21 cellular contexts compared by ENCODE assay signal in the genomic region with DNA sequence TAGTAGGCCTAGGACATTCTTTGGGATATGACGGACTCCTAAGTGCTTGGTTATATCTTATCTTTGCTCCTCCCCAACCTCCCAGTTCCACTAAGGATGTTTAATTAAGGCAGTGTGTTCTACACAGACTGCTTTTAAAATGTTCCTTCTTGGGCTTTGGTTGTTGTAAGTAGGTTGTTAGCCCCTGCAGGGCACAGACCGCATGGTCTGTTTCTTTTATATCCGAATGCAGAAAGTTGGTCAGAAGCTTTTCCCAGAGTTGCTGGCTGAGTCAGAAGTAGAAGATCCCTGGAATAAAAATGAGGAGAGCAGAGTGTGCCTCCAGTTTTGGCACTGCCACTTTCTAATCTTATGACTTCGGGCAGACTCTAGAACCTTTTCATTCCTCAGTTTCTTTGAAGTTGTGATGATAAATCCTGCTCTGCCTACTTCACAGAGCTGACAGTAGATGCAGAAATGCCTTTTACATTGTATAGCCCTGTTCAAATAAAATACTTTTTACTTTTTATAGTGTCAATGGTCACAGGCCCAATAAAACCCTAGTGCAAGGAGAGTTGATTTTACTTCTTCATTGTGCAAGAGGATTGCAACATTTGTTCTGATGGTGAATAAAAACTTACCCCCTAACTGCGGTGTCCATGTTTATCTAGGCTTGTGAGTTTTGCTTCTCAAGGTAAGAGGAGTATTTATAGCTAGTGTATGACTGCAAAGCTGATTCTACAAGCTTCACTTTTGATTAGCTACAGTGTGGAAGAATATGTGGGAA. TPM values are rescaled to one million over a fixed set of nuclear protein-coding genes. Genes with fewer than 3 reads are reported as not detected.
DNase-seq lines count a peak whose midpoint lies in the region; ATAC-seq, FAIRE-seq and TF ChIP-seq lines count a peak whose summit lies in the region.
"Had no signal": no experiment of that assay in that cellular context is flagged by ENCODE, and none has a peak within 500 bp of the region (broad histone marks: within the 10 kb centered on the region; RNA-seq: fewer than 3 reads in every experiment).

No MANE protein-coding gene starts in this region.

- no peaks in the 10 kb centered on the region for H3K36me3 Mint-ChIP-seq in astrocyte (ENCODE audit: low read depth, unreplicated experiment)
- H3K36me3 Mint-ChIP-seq in natural killer cell treated with Interleukin-12 subunit alpha and Interleukin-12 subunit beta and Interleukin-15 and Interleukin-18, amount 100 ng/mL, for 72 hours = no peaks in the 10 kb centered on the region
- H3K36me3 Mint-ChIP-seq: activated naive CD8-positive, alpha-beta T cell treated with anti-CD3 and anti-CD28 coated beads, Interleukin-2, amount 10 ng/mL, durations not matched to agents 7 days and 5 days; CD8-positive, alpha-beta T cell; WTC11 had no signal

- 0 out of 3 replicates have a peak, but pooled peaks cover 0 to 5% of the 10 kb centered on the region in 2 experiments for H3K36me3 ChIP-seq in HEK293 (ENCODE audit: control insufficient read depth in 2 of 2, insufficient read depth in 1 of 2, low read length in 2 of 2)
- no peaks in the 10 kb centered on the region for H3K36me3 ChIP-seq in astrocyte (ENCODE audit: insufficient read depth, low read length)
- H3K36me3 ChIP-seq: uterus had no signal

- peaks cover 4% of the 10 kb centered on the region for H3K79me2 ChIP-seq in astrocyte (ENCODE audit: insufficient read depth, low read length)

- peaks cover 23% of the 10 kb centered on the region for H3K4me1 ChIP-seq in HEK293 (ENCODE audit: control insufficient read depth, insufficient read depth, low read length)
- peaks cover 10% of the 10 kb centered on the region for H3K4me1 ChIP-seq in astrocyte (ENCODE audit: insufficient read depth, low read length)
- H3K4me1 ChIP-seq: uterus had no signal

- H3K27ac Mint-ChIP-seq in astrocyte (ENCODE audit: unreplicated experiment) = no peak overlapping the region
- H3K27ac Mint-ChIP-seq in natural killer cell treated with Interleukin-12 subunit alpha and Interleukin-12 subunit beta and Interleukin-15 and Interleukin-18, amount 100 ng/mL, for 72 hours = no peak overlapping the region
- H3K27ac Mint-ChIP-seq: activated CD8-positive, alpha-beta T cell treated with anti-CD3 and anti-CD28 coated beads, Interleukin-2, amount 10 ng/mL, durations not matched to agents 7 days and 5 days; activated naive CD8-positive, alpha-beta T cell treated with anti-CD3 and anti-CD28 coated beads, Interleukin-2, amount 10 ng/mL, durations not matched to agents 7 days and 5 days; CD8-positive, alpha-beta T cell; WTC11 had no signal

- no peaks in the 10 kb centered on the region for H3K27me3 ChIP-seq in astrocyte (ENCODE audit: insufficient read depth, low read length)
- H3K27me3 ChIP-seq: uterus had no signal

- H3K4me3 Mint-ChIP-seq in astrocyte (ENCODE audit: unreplicated experiment) = no peak overlapping the region
- no peak overlapping the region for H3K4me3 Mint-ChIP-seq in natural killer cell treated with Interleukin-12 subunit alpha and Interleukin-12 subunit beta and Interleukin-15 and Interleukin-18, amount 100 ng/mL, for 72 hours
- H3K4me3 Mint-ChIP-seq: activated CD8-positive, alpha-beta T cell treated with anti-CD3 and anti-CD28 coated beads, Interleukin-2, amount 10 ng/mL, durations not matched to agents 7 days and 5 days; activated naive CD8-positive, alpha-beta T cell treated with anti-CD3 and anti-CD28 coated beads, Interleukin-2, amount 10 ng/mL, durations not matched to agents 7 days and 5 days; CD8-positive, alpha-beta T cell; WTC11 had no signal

- H3K27ac ChIP-seq in HEK293 (ENCODE audit: extremely low read depth, low read depth, low read length) (no peak overlapping the region), astrocyte (ENCODE audit: low read depth, low read length) (no peak overlapping the region), coronary artery (no peak overlapping the region)
- H3K27ac ChIP-seq: HL-60, uterus had no signal

- peaks cover 7% of the 10 kb centered on the region for H3K4me1 Mint-ChIP-seq in astrocyte (ENCODE audit: low read depth, unreplicated experiment)
- H3K4me1 Mint-ChIP-seq in natural killer cell treated with Interleukin-12 subunit alpha and Interleukin-12 subunit beta and Interleukin-15 and Interleukin-18, amount 100 ng/mL, for 72 hours (ENCODE audit: low read depth in 2 of 2) = no peaks in the 10 kb centered on the region
- H3K4me1 Mint-ChIP-seq: activated naive CD8-positive, alpha-beta T cell treated with anti-CD3 and anti-CD28 coated beads, Interleukin-2, amount 10 ng/mL, durations not matched to agents 7 days and 5 days had no signal

- H3K9me3 ChIP-seq in HEK293 (ENCODE audit: control insufficient read depth, insufficient read depth, low read depth, low read length) (no peaks in the 10 kb centered on the region), astrocyte (ENCODE audit: insufficient read depth, low read depth, low read length) (no peaks in the 10 kb centered on the region)
- H3K9me3 ChIP-seq: uterus had no signal

- no peak overlapping the region for H2AFZ ChIP-seq in astrocyte (ENCODE audit: low read depth, low read length)

- DNase-seq in astrocyte (ENCODE audit: low read depth) (peak; percentile 41), iris pigment epithelial cell (ENCODE audit: low read depth) (peak; percentile 70), pons (ENCODE audit: low spot score) (peak; percentile 64), coronary artery (ENCODE audit: low spot score) (no peak)
- DNase-seq in natural killer cell treated with Interleukin-12 subunit alpha and Interleukin-12 subunit beta and Interleukin-15 and Interleukin-18, amount 100 ng/mL, for 72 hours (ENCODE audit: low spot score) = no peak
- DNase-seq in effector CD8-positive, alpha-beta T cell (lab: John Stamatoyannopoulos, UW) = no peak
- DNase-seq: activated CD8-positive, alpha-beta T cell treated with anti-CD3 and anti-CD28 coated beads, Interleukin-2, amount 10 ng/mL, durations not matched to agents 7 days and 5 days; activated naive CD8-positive, alpha-beta T cell treated with anti-CD3 and anti-CD28 coated beads, Interleukin-2, amount 10 ng/mL, durations not matched to agents 7 days and 5 days; CD8-positive, alpha-beta T cell; DND-41; left cardiac atrium; NCI-H1930; NCI-H510A; stimulated activated CD4-positive, alpha-beta T cell treated with anti-CD3 and anti-CD28 coated beads, Interleukin-4, amount 100 ng/mL, for 4 hours; uterus had no signal

- no peaks in the 10 kb centered on the region for H3K27me3 Mint-ChIP-seq in astrocyte (ENCODE audit: low read depth, unreplicated experiment)
- H3K27me3 Mint-ChIP-seq in natural killer cell treated with Interleukin-12 subunit alpha and Interleukin-12 subunit beta and Interleukin-15 and Interleukin-18, amount 100 ng/mL, for 72 hours = peaks cover 0 to 5% of the 10 kb centered on the region in 2 donors
- H3K27me3 Mint-ChIP-seq: activated naive CD8-positive, alpha-beta T cell treated with anti-CD3 and anti-CD28 coated beads, Interleukin-2, amount 10 ng/mL, durations not matched to agents 7 days and 5 days had no signal

- no peak overlapping the region for H3K9ac ChIP-seq in astrocyte (ENCODE audit: low read length)

- no peak for ATAC-seq in natural killer cell treated with Interleukin-12 subunit alpha and Interleukin-12 subunit beta and Interleukin-15 and Interleukin-18, amount 100 ng/mL, for 72 hours
- no peak for ATAC-seq in GM21717 (IDR thresholded peaks at IDR 0.05; ENCODE audit: unreplicated experiment)
- ATAC-seq: activated CD8-positive, alpha-beta T cell treated with anti-CD3 and anti-CD28 coated beads, Interleukin-2, amount 10 ng/mL, durations not matched to agents 7 days and 5 days; CD8-positive, alpha-beta T cell; WTC11 had no signal

- TF ChIP-seq CTCF in HEK293 (tag by site-specific recombination; IDR thresholded peaks at IDR 0.05) (no peak), astrocyte (IDR thresholded peaks at IDR 0.05; ENCODE audit: insufficient read depth, low read depth, low read length) (no peak), coronary artery (IDR thresholded peaks at IDR 0.05) (no peak)

- no peak overlapping the region for H3K4me3 ChIP-seq in HEK293 (ENCODE audit: low read depth, low read length)
- no peak overlapping the region for H3K4me3 ChIP-seq in astrocyte (ENCODE audit: insufficient read depth, low read depth, low read length)
- H3K4me3 ChIP-seq in coronary artery = no peak overlapping the region
- H3K4me3 ChIP-seq: uterus had no signal

- H4K20me1 ChIP-seq in astrocyte (ENCODE audit: insufficient read depth, low read length) = no peaks in the 10 kb centered on the region

- no peak for FAIRE-seq in astrocyte (lab: Jason Lieb, UNC)
- FAIRE-seq: frontal cortex, H54 had no signal

- CTCF ChIA-PET in HEK293 (lab: Yijun Ruan, JAX) = interaction anchor here (0.7 to 1.3 kb wide), 2 partner anchors 39 to 64 kb away, joined by 3 to 4 read pairs; no protein-coding TSS in a partner anchor

- POLR2A ChIA-PET in HEK293 (lab: Yijun Ruan, JAX) = interaction anchor here (0.6 kb wide), 2 partner anchors 13 to 108 kb away, joined by 3 to 5 read pairs; no protein-coding TSS in a partner anchor

- peak overlapping the region; percentile 13 for H3K4me2 ChIP-seq in astrocyte (ENCODE audit: low read length)

- no peaks in the 10 kb centered on the region for H3K9me3 Mint-ChIP-seq in astrocyte (ENCODE audit: unreplicated experiment)
- H3K9me3 Mint-ChIP-seq in natural killer cell treated with Interleukin-12 subunit alpha and Interleukin-12 subunit beta and Interleukin-15 and Interleukin-18, amount 100 ng/mL, for 72 hours = no peaks in the 10 kb centered on the region
- H3K9me3 Mint-ChIP-seq: activated naive CD8-positive, alpha-beta T cell treated with anti-CD3 and anti-CD28 coated beads, Interleukin-2, amount 10 ng/mL, durations not matched to agents 7 days and 5 days; CD8-positive, alpha-beta T cell; WTC11 had no signal

TF ChIP-seq in HEK293, 187 proteins besides CTCF, POLR2A, EP300 and RAD21 (continues in another document):
- peak; percentile 61 for TF ChIP-seq ZXDB (tag by site-specific recombination; IDR thresholded peaks at IDR 0.05)
- TF ChIP-seq ZNF529 (tag by site-specific recombination; IDR thresholded peaks at IDR 0.05; ENCODE audit: insufficient replicate concordance) = no peak
- no peak for TF ChIP-seq ZNF426 (tag by site-specific recombination; IDR thresholded peaks at IDR 0.05)
- 0 out of 2 replicates have a peak, but pooled peaks have one; percentile 44 for TF ChIP-seq ZSCAN30 (tag by site-specific recombination; IDR thresholded peaks at IDR 0.05)
- TF ChIP-seq ZBTB17 (tag by site-specific recombination; IDR thresholded peaks at IDR 0.05) = peak; percentile 69

RNA-seq across cellular contexts. Expression of a gene that starts 18.4 kb away (rescaled TPM):
- 2.1 and 2.4 TPM in 2 replicates for total RNA-seq in astrocyte
- total RNA-seq in natural killer cell treated with Interleukin-12 subunit alpha and Interleukin-12 subunit beta and Interleukin-15 and Interleukin-18, amount 100 ng/mL, for 72 hours = not detected
- total RNA-seq: activated CD8-positive, alpha-beta T cell treated with anti-CD3 and anti-CD28 coated beads, Interleukin-2, amount 10 ng/mL, durations not matched to agents 7 days and 5 days; activated naive CD8-positive, alpha-beta T cell treated with anti-CD3 and anti-CD28 coated beads, Interleukin-2, amount 10 ng/mL, durations not matched to agents 7 days and 5 days; CD8-positive, alpha-beta T cell had no signal

Comparison
In these comparisons a context has a peak if more than half of its experiments do, and no peak if none do; other contexts are left out.
1. DNase-seq: peak in astrocyte (single experiment), iris pigment epithelial cell (single experiment) and pons (single experiment); none in natural killer cell treated with Interleukin-12 subunit alpha and Interleukin-12 subunit beta and Interleukin-15 and Interleukin-18, amount 100 ng/mL, for 72 hours (single experiment), coronary artery (single experiment) and effector CD8-positive, alpha-beta T cell (single experiment).